Comparison of ENCODE assay signal across 11 cellular contexts in genomic region chr14:92759300-92759678, GRCh38. TPM values are rescaled to one million over a fixed set of nuclear protein-coding genes. Genes with fewer than 3 reads are reported as not detected.
DNase-seq lines count a peak whose midpoint lies in the region; ATAC-seq and TF ChIP-seq lines count a peak whose summit lies in the region.
"Had no signal": no experiment of that assay in that cellular context is flagged by ENCODE, and none has a peak within 500 bp of the region (broad histone marks: within the 10 kb centered on the region; RNA-seq: fewer than 3 reads in every experiment).

No MANE protein-coding gene starts in this region.

- H3K4me1 Mint-ChIP-seq in CD4-positive, alpha-beta memory T cell: peaks cover 5 to 10% (median 9%) of the 10 kb centered on the region in 4 donors

- H3K4me2 ChIP-seq in DND-41 (ENCODE audit: insufficient read depth, low read length): no peak overlapping the region

- CTCF ChIA-PET in CD4-positive, alpha-beta memory T cell (lab: Charles Lee; ENCODE audit: partially characterized antibody): interaction anchor here (1.4 kb wide), 1 partner anchor 8 kb away, joined by 3 read pairs; no protein-coding TSS in a partner anchor

- no peaks in the 10 kb centered on the region for H3K27me3 ChIP-seq in DND-41 (ENCODE audit: insufficient read depth, low read length, poor library complexity)
- no peaks in the 10 kb centered on the region for H3K27me3 ChIP-seq in CD4-positive, alpha-beta memory T cell (ENCODE audit: insufficient read depth, low read length)

- H3K9me3 Mint-ChIP-seq in CD4-positive, alpha-beta memory T cell: no peaks in the 10 kb centered on the region

- TF ChIP-seq CTCF in DND-41 (IDR thresholded peaks at IDR 0.05; ENCODE audit: borderline replicate concordance, extremely low read depth, low read length, poor library complexity, severe bottlenecking): no peak
- TF ChIP-seq CTCF in fibroblast of pulmonary artery (IDR thresholded peaks at IDR 0.05; ENCODE audit: low read length, missing control alignments): no peak

- H3K36me3 ChIP-seq in DND-41 (ENCODE audit: insufficient read depth, low read length): no peaks in the 10 kb centered on the region
- H3K36me3 ChIP-seq in CD4-positive, alpha-beta memory T cell (ENCODE audit: insufficient read depth, low read length): no peaks in the 10 kb centered on the region

- H3K9ac ChIP-seq in DND-41 (ENCODE audit: low read depth, low read length): no peak overlapping the region

- no peaks in the 10 kb centered on the region for H3K36me3 Mint-ChIP-seq in CD4-positive, alpha-beta memory T cell

- no peak overlapping the region for H3K27ac Mint-ChIP-seq in CD4-positive, alpha-beta memory T cell
- H3K27ac Mint-ChIP-seq: activated CD8-positive, alpha-beta memory T cell treated with anti-CD3 and anti-CD28 coated beads, Interleukin-2, amount 10 ng/mL, durations not matched to agents 7 days and 5 days had no signal

- no peaks in the 10 kb centered on the region for H3K9me3 ChIP-seq in DND-41 (ENCODE audit: insufficient read depth, low read length, severe bottlenecking)
- no peaks in the 10 kb centered on the region for H3K9me3 ChIP-seq in CD4-positive, alpha-beta memory T cell (ENCODE audit: control insufficient read depth in 1 of 2, low read length in 2 of 2)

- intact Hi-C loops in CD4-positive, alpha-beta memory T cell (cut with micrococcal nuclease): no loop called here

- H3K4me3 Mint-ChIP-seq in CD4-positive, alpha-beta memory T cell: no peak overlapping the region
- H3K4me3 Mint-ChIP-seq: activated CD8-positive, alpha-beta memory T cell treated with anti-CD3 and anti-CD28 coated beads, Interleukin-2, amount 10 ng/mL, durations not matched to agents 7 days and 5 days had no signal

- peak overlapping the region; percentile 62; the same call in 1 of the 2 replicates for H3K27ac ChIP-seq in DND-41 (ENCODE audit: low read length)
- H3K27ac ChIP-seq in CD4-positive, alpha-beta memory T cell (ENCODE audit: low read depth, low read length): no peak overlapping the region

- H3K4me1 ChIP-seq in DND-41 (ENCODE audit: insufficient read depth, low read length): peaks cover 38% of the 10 kb centered on the region
- H3K4me1 ChIP-seq in CD4-positive, alpha-beta memory T cell (ENCODE audit: insufficient read depth, low read length): no peaks in the 10 kb centered on the region

- peaks cover 3% of the 10 kb centered on the region in 2 donors for H3K27me3 Mint-ChIP-seq in CD4-positive, alpha-beta memory T cell

- H3K4me3 ChIP-seq in DND-41 (ENCODE audit: low read depth in 1 of 2, low read length in 2 of 2) (no peak overlapping the region), fibroblast of pulmonary artery (replicated peaks; ENCODE audit: low read depth, low read length) (no peak overlapping the region)
- H3K4me3 ChIP-seq in CD4-positive, alpha-beta memory T cell (ENCODE audit: low read length in 2 of 2): no peak overlapping the region
- H3K4me3 ChIP-seq: skin epidermis had no signal

- no peaks in the 10 kb centered on the region for H3K79me2 ChIP-seq in DND-41 (ENCODE audit: insufficient read depth, low read length)

- peak; percentile 87 for ATAC-seq in DND-41 (ENCODE audit: insufficient read depth, low read depth)
- peak; percentile 68 for ATAC-seq in HG03354 (IDR thresholded peaks at IDR 0.05; ENCODE audit: poor library complexity, severe bottlenecking, unreplicated experiment)
- ATAC-seq in HG03521 (IDR thresholded peaks at IDR 0.05; ENCODE audit: unreplicated experiment): no peak
- ATAC-seq in HG02623 (IDR thresholded peaks at IDR 0.05; ENCODE audit: unreplicated experiment): no peak
- ATAC-seq: activated CD8-positive, alpha-beta memory T cell treated with anti-CD3 and anti-CD28 coated beads, Interleukin-2, amount 10 ng/mL, durations not matched to agents 7 days and 5 days; HepG2 had no signal

- H2AFZ ChIP-seq in DND-41 (ENCODE audit: low read depth, low read length): peak overlapping the region; percentile 30; the same call in 1 of the 2 replicates

- H4K20me1 ChIP-seq in DND-41 (ENCODE audit: insufficient read depth, low read length): no peaks in the 10 kb centered on the region

- POLR2A ChIA-PET in CD4-positive, alpha-beta memory T cell (lab: Charles Lee; ENCODE audit: partially characterized antibody): no interaction called here

- DNase-seq in DND-41 (peak; percentile 57), OCI-M1 (lab: John Stamatoyannopoulos, UW) (peak; percentile 57), fibroblast of pulmonary artery (ENCODE audit: low read depth) (peak; percentile 39), AG08396 (ENCODE audit: low spot score) (no peak)
- no peak for DNase-seq in CD4-positive, alpha-beta memory T cell
- DNase-seq: activated CD8-positive, alpha-beta memory T cell treated with anti-CD3 and anti-CD28 coated beads, Interleukin-2, amount 10 ng/mL, durations not matched to agents 7 days and 5 days had no signal

RNA-seq across cellular contexts. Expression of gene LGMN, which starts 10.9 kb away (rescaled TPM):
- 10 to 100 TPM; 14.0 TPM for total RNA-seq in CD4-positive, alpha-beta memory T cell
- 10 to 100 TPM in 1 of 2 donors, 1 to 10 TPM in 1; 9.6 to 10.6 TPM for polyA plus RNA-seq in CD4-positive, alpha-beta memory T cell

RNA-seq across cellular contexts. Expression of gene GOLGA5, which starts 34.8 kb away (rescaled TPM):
- 10 to 100 TPM; 27.4 to 29.8 TPM for total RNA-seq in CD4-positive, alpha-beta memory T cell
- polyA plus RNA-seq in CD4-positive, alpha-beta memory T cell: 10 to 100 TPM; 18.0 to 26.8 TPM

Comparison
In these comparisons a context has a peak if more than half of its experiments do, and no peak if none do; other contexts are left out.
1. ATAC-seq: peak in DND-41 (single experiment) and HG03354 (single experiment); none in HG03521 (single experiment) and HG02623 (single experiment).
2. DNase-seq: peak in DND-41 (single experiment), OCI-M1 (single experiment) and fibroblast of pulmonary artery (single experiment); none in AG08396 (single experiment) and CD4-positive, alpha-beta memory T cell (0 of 5).